Comparison of ENCODE assay signal across 24 cellular contexts in the genomic region with DNA sequence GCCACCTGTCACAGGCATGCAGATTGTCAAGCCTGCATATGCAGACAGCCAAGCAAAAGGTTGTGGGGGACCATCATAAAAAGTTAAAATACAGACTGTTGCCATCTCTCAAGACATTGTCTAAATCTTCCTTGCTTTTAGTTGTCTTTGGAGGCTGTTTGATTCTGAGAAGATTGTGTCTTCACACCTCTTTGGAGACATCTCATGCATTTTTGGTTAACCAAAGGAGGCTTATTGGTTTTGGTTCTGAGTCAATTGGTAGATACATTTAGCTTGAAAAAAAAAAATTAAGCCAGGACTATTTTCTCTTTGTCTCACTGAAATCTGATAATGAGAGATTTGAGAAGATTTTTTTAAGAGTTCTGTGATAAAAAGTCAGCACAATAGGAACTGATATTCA.
DNase-seq lines count a peak whose midpoint lies in the region; ATAC-seq, FAIRE-seq and TF ChIP-seq lines count a peak whose summit lies in the region.
"Had no signal": no experiment of that assay in that cellular context is flagged by ENCODE, and none has a peak within 500 bp of the region (broad histone marks: within the 10 kb centered on the region; RNA-seq: fewer than 3 reads in every experiment).

No MANE protein-coding gene starts in this region.

- H3K36me3 ChIP-seq in GM12878 (ENCODE audit: control insufficient read depth in 2 of 2, insufficient read depth in 2 of 2, low read length in 1 of 2): no peaks in the 10 kb centered on the region
- H3K36me3 ChIP-seq: BLaER1 treated with 17β-estradiol and CSF1 and Interleukin-3, amounts not matched to agents 10 nM and 100 nM; SJCRH30 had no signal

- H3K27me3 ChIP-seq in GM12878 (replicated peaks in 1 of 2; ENCODE audit: control insufficient read depth in 2 of 2, insufficient read depth in 2 of 2, low read length in 1 of 2): no peaks in the 10 kb centered on the region
- H3K27me3 ChIP-seq: BLaER1 treated with 17β-estradiol and CSF1 and Interleukin-3, amounts not matched to agents 10 nM and 100 nM; SJCRH30 had no signal

- H4K20me1 ChIP-seq in GM12878 (ENCODE audit: control insufficient read depth, insufficient read depth): no peaks in the 10 kb centered on the region
- H4K20me1 ChIP-seq: BLaER1 treated with 17β-estradiol and CSF1 and Interleukin-3, amounts not matched to agents 10 nM and 100 nM had no signal

- intact Hi-C loops in GM12878 (cut with micrococcal nuclease; ENCODE audit: unreplicated experiment): no loop called here

- no peak overlapping the region for H3K4me3 ChIP-seq in GM12865 (ENCODE audit: low read depth, low read length)
- H3K4me3 ChIP-seq in GM12878: no peak overlapping the region
- H3K4me3 ChIP-seq: BLaER1 treated with 17β-estradiol and CSF1 and Interleukin-3, amounts not matched to agents 10 nM and 100 nM; PC-9; SJCRH30 had no signal

- no peak overlapping the region for H3K27ac ChIP-seq in GM12878 (ENCODE audit: control insufficient read depth, insufficient read depth)
- H3K27ac ChIP-seq: BLaER1 treated with 17β-estradiol and CSF1 and Interleukin-3, amounts not matched to agents 10 nM and 100 nM; PC-9; SJCRH30 had no signal

- RAD21 ChIA-PET in GM12878 (lab: Charles Lee; ENCODE audit: unreplicated experiment): no interaction called here

- H3K9me3 ChIP-seq in GM12878 (replicated peaks; ENCODE audit: control insufficient read depth, insufficient read depth, low read length): no peaks in the 10 kb centered on the region; the same call in 1 of the 3 replicates

- POLR2A ChIA-PET in GM12878 (lab: Charles Lee): interaction anchor here (0.7 kb wide), 1 partner anchor 1501 kb away, joined by 10 read pairs; no protein-coding TSS in a partner anchor

- CTCF ChIA-PET in GM12878 (lab: Yijun Ruan, JAX): interaction anchor here (1.0 to 1.2 kb wide), 2 partner anchors 8 to 325 kb away, joined by 3 to 5 read pairs; no protein-coding TSS in a partner anchor

- H3K9ac ChIP-seq in GM12878 (ENCODE audit: control insufficient read depth, insufficient read depth, low read length): no peak overlapping the region
- H3K9ac ChIP-seq: BLaER1 treated with 17β-estradiol and CSF1 and Interleukin-3, amounts not matched to agents 10 nM and 100 nM had no signal

- H3K4me1 ChIP-seq in GM12878 (ENCODE audit: control insufficient read depth, insufficient read depth, low read length): no peaks in the 10 kb centered on the region
- H3K4me1 ChIP-seq: BLaER1 treated with 17β-estradiol and CSF1 and Interleukin-3, amounts not matched to agents 10 nM and 100 nM; SJCRH30 had no signal

- in situ Hi-C loops in GM12878 (cut with MboI): no loop called here

- FAIRE-seq in GM12878 (lab: Jason Lieb, UNC): no peak
- FAIRE-seq: D721Med had no signal

- no peak for TF ChIP-seq RAD21 in GM12878 (IDR thresholded peaks at IDR 0.05; ENCODE audit: insufficient read depth, low read depth, low read length)

- ATAC-seq in GM19035 (IDR thresholded peaks at IDR 0.05; ENCODE audit: unreplicated experiment): peak; percentile 49
- peak; percentile 88 for ATAC-seq in HG02870 (IDR thresholded peaks at IDR 0.05; ENCODE audit: unreplicated experiment)
- ATAC-seq in GM12878: no peak
- ATAC-seq: HCT116, Right ventricle myocardium inferior, SK-N-SH treated with all-trans-retinoic acid at 6 μM for 48 hours had no signal

- no peak for TF ChIP-seq EP300 in GM12878 (IDR thresholded peaks at IDR 0.05; ENCODE audit: borderline replicate concordance in 1 of 2, control insufficient read depth in 1 of 2, low read depth in 2 of 2, low read length in 2 of 2)

- BruUV-seq in GM12878 (replicated peaks; lab: Mats Ljungman, UMichigan): no TSS peak

- DNase-seq in GM12865 (ENCODE audit: low read depth): peak; percentile 53
- DNase-seq in GM12878 (ENCODE audit: low read depth, low spot score): no peak
- no peak for DNase-seq in LoVo (ENCODE audit: low spot score)
- DNase-seq in GOT3 (lab: John Stamatoyannopoulos, UW): no peak
- no peak for DNase-seq in AG20443 (ENCODE audit: low spot score)
- DNase-seq: 8988T; ACHN; CD4-positive, alpha-beta T cell; IMR-90; KG1; MM.1S; NCI-H1417; NCI-H1694 treated with DMSO at 0.1 percent for 48 hours; NCI-H2081; NCI-H526 treated with DMSO at 0.1 percent for 48 hours; PC-9; SJCRH30 had no signal

- H3K79me2 ChIP-seq in GM12878 (ENCODE audit: control insufficient read depth, insufficient read depth, low read length): no peaks in the 10 kb centered on the region

- H3K4me2 ChIP-seq in GM12878 (ENCODE audit: control insufficient read depth, insufficient read depth): no peak overlapping the region
- H3K4me2 ChIP-seq: BLaER1 treated with 17β-estradiol and CSF1 and Interleukin-3, amounts not matched to agents 10 nM and 100 nM; PC-9 had no signal

- no peak for TF ChIP-seq POLR2A in GM12878 (IDR thresholded peaks at IDR 0.05; ENCODE audit: low read depth, low read length)

- SMC1A ChIA-PET in GM12878 (lab: Charles Lee; ENCODE audit: uncharacterized antibody, unreplicated experiment): no interaction called here

- TF ChIP-seq CTCF in GM12865 (IDR thresholded peaks at IDR 0.05; ENCODE audit: insufficient read depth, low read depth, low read length, missing control alignments): no peak
- TF ChIP-seq CTCF in GM12878 (IDR thresholded peaks at IDR 0.05 in 2 of 3, conservative IDR thresholded peaks at IDR 0.05 in 1 of 3; ENCODE audit: control insufficient read depth in 2 of 3, extremely low read depth in 1 of 3, insufficient read depth in 1 of 3, low read depth in 3 of 3, low read length in 3 of 3): no peak

- no peak overlapping the region for H2AFZ ChIP-seq in GM12878 (ENCODE audit: control insufficient read depth, low read depth, low read length)
- H2AFZ ChIP-seq: PC-9 had no signal

TF ChIP-seq in GM12878, 131 proteins besides CTCF, POLR2A, EP300 and RAD21:
- TF ChIP-seq MXI1 (IDR thresholded peaks at IDR 0.05; ENCODE audit: low read depth, low read length) (no peak), ZNF384 (IDR thresholded peaks at IDR 0.05; ENCODE audit: borderline replicate concordance, low read depth, low read length) (no peak), RUNX3 (IDR thresholded peaks at IDR 0.05; ENCODE audit: low read length) (peak; percentile 56)
TF ChIP-seq in GM12878: peak in this region for 1.
